Comparison of ENCODE assay signal across 8 cellular contexts in genomic region chr3:128123538-128124368, GRCh38. TPM values are rescaled to one million over a fixed set of nuclear protein-coding genes. Genes with fewer than 3 reads are reported as not detected.
DNase-seq lines count a peak whose midpoint lies in the region; ATAC-seq and TF ChIP-seq lines count a peak whose summit lies in the region.

Gene RUVBL1 (minus strand): TSS chr3:128123812. CDS start chr3:128123724, 88 bp downstream.

- peak within 1 kb of the TSS; percentile 99 for H3K4me3 Mint-ChIP-seq in activated T-helper 17 cell treated with anti-CD3 and anti-CD28 coated beads, Interleukin-2, amount 50 U/mL, for 72 hours
- peak within 1 kb of the TSS; percentile 91 to 100 (median 97) for H3K4me3 Mint-ChIP-seq in naive thymus-derived CD8-positive, alpha-beta T cell

- peak within 1 kb of the TSS; percentile 99 for H3K4me2 ChIP-seq in fibroblast of lung (ENCODE audit: extremely low read depth, insufficient read depth, low read length)

- no peaks in the 10 kb centered on the region for H3K36me3 ChIP-seq in fibroblast of lung (ENCODE audit: control insufficient read depth, insufficient read depth, low read length)

- H3K4me1 ChIP-seq in fibroblast of lung (ENCODE audit: control insufficient read depth, extremely low read depth, insufficient read depth, low read length): peaks cover 3% of the 10 kb centered on the region

- H4K20me1 ChIP-seq in fibroblast of lung (ENCODE audit: control insufficient read depth, extremely low read depth, insufficient read depth, low read length): no peaks in the 10 kb centered on the region

- CTCF ChIA-PET in RWPE1 (lab: Yijun Ruan, JAX): interaction anchor here (0.6 to 1.4 kb wide), 2 partner anchors 9 to 484 kb away, joined by 3 read pairs; no protein-coding TSS in a partner anchor

- peak within 1 kb of the TSS; percentile 98 for H3K27ac Mint-ChIP-seq in activated T-helper 17 cell treated with anti-CD3 and anti-CD28 coated beads, Interleukin-2, amount 50 U/mL, for 72 hours
- H3K27ac Mint-ChIP-seq in naive thymus-derived CD8-positive, alpha-beta T cell: peak within 1 kb of the TSS; percentile 85 to 100 (median 97)

- peak within 1 kb of the TSS; percentile 97 for H2AFZ ChIP-seq in fibroblast of lung (ENCODE audit: low read length)

- no peaks in the 10 kb centered on the region for H3K9me3 ChIP-seq in fibroblast of lung (ENCODE audit: control insufficient read depth, insufficient read depth, low read depth, low read length)

- peaks cover 17% of the 10 kb centered on the region for H3K4me1 Mint-ChIP-seq in activated T-helper 17 cell treated with anti-CD3 and anti-CD28 coated beads, Interleukin-2, amount 50 U/mL, for 72 hours
- peaks cover 20 to 32% (median 30%) of the 10 kb centered on the region in 4 donors for H3K4me1 Mint-ChIP-seq in naive thymus-derived CD8-positive, alpha-beta T cell

- peaks cover 26% of the 10 kb centered on the region for H3K36me3 Mint-ChIP-seq in activated T-helper 17 cell treated with anti-CD3 and anti-CD28 coated beads, Interleukin-2, amount 50 U/mL, for 72 hours (ENCODE audit: low read depth)
- H3K36me3 Mint-ChIP-seq in naive thymus-derived CD8-positive, alpha-beta T cell: peaks cover 3 to 14% (median 12%) of the 10 kb centered on the region in 3 donors

- peak within 1 kb of the TSS; percentile 71 for H3K27ac ChIP-seq in RWPE1
- peak within 1 kb of the TSS; percentile 94 for H3K27ac ChIP-seq in fibroblast of lung (ENCODE audit: insufficient read depth, low read length)

- POLR2A ChIA-PET in RWPE1 (lab: Yijun Ruan, JAX; ENCODE audit: low non-redundant PET): interaction anchor here (1.3 to 1.7 kb wide), 2 partner anchors 20 to 30 kb away, joined by 4 to 6 read pairs; partner anchors contain the start of gene EEFSEC
- POLR2A ChIA-PET in naive thymus-derived CD8-positive, alpha-beta T cell (lab: Charles Lee): interaction anchor here (0.6 to 4.3 kb wide), 12 partner anchors 9 to 527 kb away, joined by 3 to 70 read pairs (median 5); partner anchors contain the start of genes EEFSEC, RPN1 and SEC61A1

- H3K27me3 Mint-ChIP-seq in activated T-helper 17 cell treated with anti-CD3 and anti-CD28 coated beads, Interleukin-2, amount 50 U/mL, for 72 hours: no peaks in the 10 kb centered on the region
- H3K27me3 Mint-ChIP-seq in naive thymus-derived CD8-positive, alpha-beta T cell: no peaks in the 10 kb centered on the region

- peak within 1 kb of the TSS; percentile 73 for H3K4me3 ChIP-seq in LNCaP clone FGC (ENCODE audit: low read depth, low read length)
- H3K4me3 ChIP-seq in fibroblast of lung (replicated peaks in 1 of 4; ENCODE audit: control extremely low read depth in 1 of 4, insufficient read depth in 1 of 4, low read depth in 3 of 4, low read length in 4 of 4): peak within 1 kb of the TSS; percentile 92 to 97 (median 94)

- peak within 1 kb of the TSS; percentile 92 for H3K9ac ChIP-seq in fibroblast of lung (ENCODE audit: insufficient read depth, low read length)

- peak; percentile 100 for ATAC-seq in activated T-helper 17 cell treated with anti-CD3 and anti-CD28 coated beads, Interleukin-2, amount 50 U/mL, for 72 hours (replicated peaks)
- ATAC-seq in naive thymus-derived CD8-positive, alpha-beta T cell: peak; percentile 95 to 97

- H3K27me3 ChIP-seq in fibroblast of lung (ENCODE audit: control insufficient read depth, insufficient read depth, low read length): no peaks in the 10 kb centered on the region

- DNase-seq in Daoy (ENCODE audit: low read depth): peak; percentile 99
- peak; percentile 82 for DNase-seq in GOT3 (lab: John Stamatoyannopoulos, UW)
- peak; percentile 94 for DNase-seq in LNCaP clone FGC (ENCODE audit: low read depth)
- peak; percentile 98 for DNase-seq in RWPE1 (ENCODE audit: low spot score)
- DNase-seq in fibroblast of lung (ENCODE audit: low read depth in 2 of 2): peak; percentile 98
- peak; percentile 87 to 99 (median 97) for DNase-seq in naive thymus-derived CD8-positive, alpha-beta T cell
- DNase-seq in stimulated activated naive CD4-positive, alpha-beta T cell (lab: John Stamatoyannopoulos, UW): peak; percentile 88 to 99 (median 95)

- H3K9me3 Mint-ChIP-seq in activated T-helper 17 cell treated with anti-CD3 and anti-CD28 coated beads, Interleukin-2, amount 50 U/mL, for 72 hours: peaks cover 5% of the 10 kb centered on the region
- peaks cover 0 to 6% (median 0%) of the 10 kb centered on the region in 9 donors for H3K9me3 Mint-ChIP-seq in naive thymus-derived CD8-positive, alpha-beta T cell

- H3K79me2 ChIP-seq in fibroblast of lung (ENCODE audit: control insufficient read depth, insufficient read depth, low read length): peaks cover 17% of the 10 kb centered on the region

- no peak for TF ChIP-seq CTCF in LNCaP clone FGC (IDR thresholded peaks at IDR 0.05; ENCODE audit: control insufficient read depth, extremely low read depth, insufficient read depth)
- TF ChIP-seq CTCF in RWPE1 (conservative IDR thresholded peaks at IDR 0.05; ENCODE audit: low read depth): no peak
- TF ChIP-seq CTCF in fibroblast of lung (conservative IDR thresholded peaks at IDR 0.05 in 1 of 2, IDR thresholded peaks at IDR 0.05 in 1 of 2; ENCODE audit: low read depth in 1 of 2, low read length in 2 of 2): no peak

RNA-seq across cellular contexts. Expression of gene RUVBL1, which starts in this region (rescaled TPM):
- 154 and 167 TPM in 2 replicates for total RNA-seq in Daoy (2014; rRNA removed; shearing (Covaris generic))
- total RNA-seq in activated T-helper 17 cell treated with anti-CD3 and anti-CD28 coated beads, Interleukin-2, amount 50 U/mL, for 72 hours: 10 to 100 TPM; 37.6 to 95.2 TPM
- total RNA-seq in fibroblast of lung: 59.1 and 67.2 TPM in 2 replicates
- polyA plus RNA-seq in fibroblast of lung: 52.3 and 81.0 TPM in 2 replicates
- 42.8 and 74.7 TPM in 2 replicates for polyA plus RNA-seq in fibroblast of lung (2012)
- 77.8 and 102 TPM in 2 replicates for polyA minus RNA-seq in fibroblast of lung (ENCODE audit: low replicate concordance)
- 10 to 100 TPM; 26.2 to 27.9 TPM for total RNA-seq in naive thymus-derived CD8-positive, alpha-beta T cell
- 10 to 100 TPM; 49.5 to 66.6 (median 65.2) TPM for polyA plus RNA-seq in naive thymus-derived CD8-positive, alpha-beta T cell

Comparison
In these comparisons a context has a peak if more than half of its experiments do, and no peak if none do; other contexts are left out.
1. Peak in every context shown above with its lines: DNase-seq, ATAC-seq, H3K4me3 ChIP-seq and H3K27ac ChIP-seq.